Comparison of ENCODE assay signal across 8 cellular contexts in the genomic region with DNA sequence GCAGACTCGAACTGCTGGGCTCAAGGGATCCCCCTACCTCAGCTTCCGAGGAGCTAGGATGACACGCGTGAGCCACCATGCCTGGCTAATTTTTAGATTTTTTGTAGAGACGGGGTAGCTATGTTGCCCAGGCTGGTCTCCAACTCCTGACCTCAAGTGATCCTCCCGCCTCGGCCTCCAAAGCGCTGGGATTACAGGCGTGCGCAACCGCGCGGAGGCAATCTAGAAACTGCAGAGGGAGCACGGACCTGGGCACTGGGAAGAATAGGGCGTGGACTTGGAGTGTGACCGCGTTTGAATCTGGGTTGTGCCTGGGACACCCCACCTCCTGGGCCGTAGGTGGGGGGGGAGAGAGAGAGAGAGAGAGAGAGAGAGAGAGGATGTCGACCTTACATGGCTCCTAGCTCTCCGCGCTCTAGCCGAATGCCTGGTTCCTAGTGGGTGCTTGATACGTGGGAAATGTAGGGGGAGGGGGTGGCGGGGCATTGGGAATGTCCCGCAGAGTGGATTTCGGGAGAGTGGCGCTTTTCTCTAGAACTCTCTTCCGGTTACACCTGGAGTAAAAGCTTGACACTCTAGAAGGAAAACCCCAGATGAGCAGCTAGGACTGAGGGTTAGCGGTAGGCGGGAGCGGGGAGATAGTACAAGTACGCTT. TPM values are rescaled to one million over a fixed set of nuclear protein-coding genes. Genes with fewer than 3 reads are reported as not detected.
A peak's percentile ranks its signal among the peaks of the same experiment; 100 is the strongest.
DNase-seq lines count a peak whose midpoint lies in the region; ATAC-seq and TF ChIP-seq lines count a peak whose summit lies in the region.

No MANE protein-coding gene starts in this region.

- H3K27me3 Mint-ChIP-seq in T-helper 1 cell treated with Interleukin-12 subunit alpha and Interleukin-12 subunit beta and Interleukin-4 antibody, amounts not matched to agents 30 μg/mL and 1 μg/mL, for 36 hours (ENCODE audit: low read depth): no peaks in the 10 kb centered on the region
- H3K27me3 Mint-ChIP-seq in activated naive CD8-positive, alpha-beta T cell treated with anti-CD3 and anti-CD28 coated beads, Interleukin-2, amount 50 U/mL, for 24 hours: no peaks in the 10 kb centered on the region

- peaks cover 32 to 58% (median 40%) of the 10 kb centered on the region in 4 donors for H3K4me1 ChIP-seq in stomach

- no peaks in the 10 kb centered on the region for H3K27me3 ChIP-seq in stomach

- peaks cover 28% of the 10 kb centered on the region for H3K36me3 Mint-ChIP-seq in T-helper 1 cell treated with Interleukin-12 subunit alpha and Interleukin-12 subunit beta and Interleukin-4 antibody, amounts not matched to agents 30 μg/mL and 1 μg/mL, for 36 hours (ENCODE audit: low read depth)
- peaks cover 13% of the 10 kb centered on the region for H3K36me3 Mint-ChIP-seq in activated naive CD8-positive, alpha-beta T cell treated with anti-CD3 and anti-CD28 coated beads, Interleukin-2, amount 50 U/mL, for 24 hours (ENCODE audit: low read depth)

- no peak for DNase-seq in T-helper 1 cell
- DNase-seq in activated naive CD8-positive, alpha-beta T cell treated with anti-CD3 and anti-CD28 coated beads, Interleukin-2, amount 50 U/mL, for 24 hours: no peak
- DNase-seq in iPS-NIHi11 (ENCODE audit: low spot score): peak; percentile 31
- no peak for DNase-seq in stomach
- no peak for DNase-seq in NCI-H69 (lab: John Stamatoyannopoulos, UW)
- no peak for DNase-seq in SIG-M5 (lab: John Stamatoyannopoulos, UW)

- intact Hi-C loops in stomach (cut with DNase I; ENCODE audit: low total_unique reads): no loop called here

- peak overlapping the region; percentile 81 to 94 (median 92) for H3K4me3 ChIP-seq in stomach

- WGBS in stomach, 5 donors: 39 to 47% (median 41%) methylated on average over 27 to 32 of the region's 32 CpGs

- no peaks in the 10 kb centered on the region for H3K9me3 ChIP-seq in stomach

- TF ChIP-seq POLR2A in stomach (IDR thresholded peaks at IDR 0.05): no peak

- TF ChIP-seq CTCF in stomach (IDR thresholded peaks at IDR 0.05): no peak

- H3K36me3 ChIP-seq in stomach: peaks cover 0 to 5% (median 0%) of the 10 kb centered on the region in 4 donors

- ATAC-seq in HG03095 (IDR thresholded peaks at IDR 0.05; ENCODE audit: unreplicated experiment): peak; percentile 8
- no peak for ATAC-seq in activated naive CD8-positive, alpha-beta T cell treated with anti-CD3 and anti-CD28 coated beads, Interleukin-2, amount 50 U/mL, for 24 hours

- peaks cover 53% of the 10 kb centered on the region for H3K4me1 Mint-ChIP-seq in T-helper 1 cell treated with Interleukin-12 subunit alpha and Interleukin-12 subunit beta and Interleukin-4 antibody, amounts not matched to agents 30 μg/mL and 1 μg/mL, for 36 hours (ENCODE audit: low read depth)
- H3K4me1 Mint-ChIP-seq in activated naive CD8-positive, alpha-beta T cell treated with anti-CD3 and anti-CD28 coated beads, Interleukin-2, amount 50 U/mL, for 24 hours: peaks cover 58% of the 10 kb centered on the region

- no peak for TF ChIP-seq EP300 in stomach (IDR thresholded peaks at IDR 0.05)

- H3K9me3 Mint-ChIP-seq in T-helper 1 cell treated with Interleukin-12 subunit alpha and Interleukin-12 subunit beta and Interleukin-4 antibody, amounts not matched to agents 30 μg/mL and 1 μg/mL, for 36 hours: no peaks in the 10 kb centered on the region
- no peaks in the 10 kb centered on the region for H3K9me3 Mint-ChIP-seq in activated naive CD8-positive, alpha-beta T cell treated with anti-CD3 and anti-CD28 coated beads, Interleukin-2, amount 50 U/mL, for 24 hours

- peak overlapping the region; percentile 96 to 99 (median 99) for H3K27ac ChIP-seq in stomach

- H3K4me3 Mint-ChIP-seq in T-helper 1 cell treated with Interleukin-12 subunit alpha and Interleukin-12 subunit beta and Interleukin-4 antibody, amounts not matched to agents 30 μg/mL and 1 μg/mL, for 36 hours: peak overlapping the region; percentile 88
- H3K4me3 Mint-ChIP-seq in activated naive CD8-positive, alpha-beta T cell treated with anti-CD3 and anti-CD28 coated beads, Interleukin-2, amount 50 U/mL, for 24 hours: peak overlapping the region; percentile 90

- H3K27ac Mint-ChIP-seq in T-helper 1 cell treated with Interleukin-12 subunit alpha and Interleukin-12 subunit beta and Interleukin-4 antibody, amounts not matched to agents 30 μg/mL and 1 μg/mL, for 36 hours: peak overlapping the region; percentile 94
- peak overlapping the region; percentile 85 for H3K27ac Mint-ChIP-seq in activated naive CD8-positive, alpha-beta T cell treated with anti-CD3 and anti-CD28 coated beads, Interleukin-2, amount 50 U/mL, for 24 hours

RNA-seq across cellular contexts. Expression of a gene that starts 1.2 kb away (rescaled TPM):
- 10 to 100 TPM in 4 of 5 donors, 1 to 10 TPM in 1; 2.2 to 38.7 (median 15.6) TPM for total RNA-seq in stomach
- 10 to 100 TPM in 2 of 3 donors, 1 to 10 TPM in 1; 6.7 to 11.9 (median 11.9) TPM for polyA plus RNA-seq in stomach
